ENCODE assay signal across 7 cellular contexts in the genomic region with DNA sequence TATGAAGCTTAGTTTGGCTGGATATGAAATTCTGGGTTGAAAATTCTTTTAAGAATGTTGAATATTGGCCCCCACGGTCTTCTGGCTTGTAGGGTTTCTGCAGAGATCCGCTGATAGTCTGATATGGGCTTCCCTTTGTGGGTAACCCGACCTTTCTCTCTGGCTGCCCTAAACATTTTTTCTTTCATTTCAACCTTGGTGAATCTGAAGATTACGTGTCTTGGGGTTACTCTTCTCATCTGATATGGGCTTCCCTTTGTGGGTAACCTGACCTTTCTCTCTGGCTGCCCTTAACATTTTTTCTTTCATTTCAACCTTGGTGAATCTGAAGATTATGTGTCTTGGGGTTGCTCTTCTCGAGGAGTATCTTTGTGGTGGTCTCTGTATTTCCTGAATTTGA.
DNase-seq lines count a peak whose midpoint lies in the region; ATAC-seq and TF ChIP-seq lines count a peak whose summit lies in the region.
"Not testable (repeated sequence)": the region's sequence is repeated elsewhere in the genome, so short reads cannot be mapped to it uniquely, and the experiment has no call there.

No MANE protein-coding gene starts in this region.

- CTCF ChIA-PET in activated CD8-positive, alpha-beta memory T cell treated with anti-CD3 and anti-CD28 coated beads, Interleukin-2, amount 10 ng/mL, durations not matched to agents 7 days and 5 days (lab: Charles Lee), result interaction anchor here (0.9 kb wide), 1 partner anchor 43 kb away, joined by 3 read pairs; no protein-coding TSS in a partner anchor

- H3K36me3 Mint-ChIP-seq in CD4-positive, CD25-positive, alpha-beta regulatory T cell, result peaks cover 18% of the 10 kb centered on the region
- H3K36me3 Mint-ChIP-seq in T-helper 1 cell treated with Interleukin-12 subunit alpha and Interleukin-12 subunit beta and Interleukin-4 antibody, amounts not matched to agents 30 μg/mL and 1 μg/mL, for 36 hours (ENCODE audit: low read depth), result peaks cover 18% of the 10 kb centered on the region
- peaks cover 16% of the 10 kb centered on the region for H3K36me3 Mint-ChIP-seq in activated CD8-positive, alpha-beta memory T cell treated with anti-CD3 and anti-CD28 coated beads, Interleukin-2, amount 10 ng/mL, durations not matched to agents 7 days and 5 days
- H3K36me3 Mint-ChIP-seq in activated naive CD4-positive, alpha-beta T cell treated with anti-CD3 and anti-CD28 coated beads, Interleukin-2, amount 50 U/mL, for 24 hours, result peaks cover 19% of the 10 kb centered on the region
- H3K36me3 Mint-ChIP-seq in dendritic cell treated with granulocyte-macrophage colony-stimulating factor and Interleukin-4, amounts not matched to agents 40 ng/mL and 50 ng/mL, for 4 days (ENCODE audit: low read depth), result peaks cover 29% of the 10 kb centered on the region
- peaks cover 12% of the 10 kb centered on the region for H3K36me3 Mint-ChIP-seq in natural killer cell
- not testable (repeated sequence) for H3K36me3 Mint-ChIP-seq in stimulated activated effector memory CD8-positive, alpha-beta T cell treated with anti-CD3 and anti-CD28 coated beads, Interleukin-12 subunit alpha, Interleukin-12 subunit beta, amount 100 ng/mL, for 72 hours

- H3K27me3 ChIP-seq in CD4-positive, CD25-positive, alpha-beta regulatory T cell (ENCODE audit: control insufficient read depth, insufficient read depth, low read length), result not testable (repeated sequence)

- DNase-seq in CD4-positive, CD25-positive, alpha-beta regulatory T cell; natural killer cell; stimulated activated effector memory CD8-positive, alpha-beta T cell treated with anti-CD3 and anti-CD28 coated beads, Interleukin-12 subunit alpha, Interleukin-12 subunit beta, amount 100 ng/mL, for 72 hours (ENCODE audit: low spot score in 2 of 2): not testable (repeated sequence)
- peak; percentile 58 for DNase-seq in activated CD8-positive, alpha-beta memory T cell treated with anti-CD3 and anti-CD28 coated beads, Interleukin-2, amount 10 ng/mL, durations not matched to agents 7 days and 5 days

- not testable (repeated sequence) for H3K27ac ChIP-seq in CD4-positive, CD25-positive, alpha-beta regulatory T cell (ENCODE audit: insufficient read depth, low read length, poor library complexity, severe bottlenecking)

- H3K4me3 ChIP-seq in CD4-positive, CD25-positive, alpha-beta regulatory T cell (ENCODE audit: low read depth, low read length), result not testable (repeated sequence)

- H3K4me1 Mint-ChIP-seq in CD4-positive, CD25-positive, alpha-beta regulatory T cell, result peaks cover 10 to 16% (median 13%) of the 10 kb centered on the region in 4 donors
- H3K4me1 Mint-ChIP-seq in T-helper 1 cell treated with Interleukin-12 subunit alpha and Interleukin-12 subunit beta and Interleukin-4 antibody, amounts not matched to agents 30 μg/mL and 1 μg/mL, for 36 hours (ENCODE audit: low read depth); activated naive CD4-positive, alpha-beta T cell treated with anti-CD3 and anti-CD28 coated beads, Interleukin-2, amount 50 U/mL, for 24 hours; dendritic cell treated with granulocyte-macrophage colony-stimulating factor and Interleukin-4, amounts not matched to agents 40 ng/mL and 50 ng/mL, for 4 days (ENCODE audit: low read depth): not testable (repeated sequence)
- H3K4me1 Mint-ChIP-seq in activated CD8-positive, alpha-beta memory T cell treated with anti-CD3 and anti-CD28 coated beads, Interleukin-2, amount 10 ng/mL, durations not matched to agents 7 days and 5 days, result peaks cover 23% of the 10 kb centered on the region
- H3K4me1 Mint-ChIP-seq in natural killer cell, result peaks cover 24% of the 10 kb centered on the region in 2 donors
- H3K4me1 Mint-ChIP-seq in stimulated activated effector memory CD8-positive, alpha-beta T cell treated with anti-CD3 and anti-CD28 coated beads, Interleukin-12 subunit alpha, Interleukin-12 subunit beta, amount 100 ng/mL, for 72 hours, result peaks cover 17% of the 10 kb centered on the region

- H3K9me3 Mint-ChIP-seq in CD4-positive, CD25-positive, alpha-beta regulatory T cell; T-helper 1 cell treated with Interleukin-12 subunit alpha and Interleukin-12 subunit beta and Interleukin-4 antibody, amounts not matched to agents 30 μg/mL and 1 μg/mL, for 36 hours; activated CD8-positive, alpha-beta memory T cell treated with anti-CD3 and anti-CD28 coated beads, Interleukin-2, amount 10 ng/mL, durations not matched to agents 7 days and 5 days (ENCODE audit: low read depth); activated naive CD4-positive, alpha-beta T cell treated with anti-CD3 and anti-CD28 coated beads, Interleukin-2, amount 50 U/mL, for 24 hours; dendritic cell treated with granulocyte-macrophage colony-stimulating factor and Interleukin-4, amounts not matched to agents 40 ng/mL and 50 ng/mL, for 4 days; natural killer cell; stimulated activated effector memory CD8-positive, alpha-beta T cell treated with anti-CD3 and anti-CD28 coated beads, Interleukin-12 subunit alpha, Interleukin-12 subunit beta, amount 100 ng/mL, for 72 hours: not testable (repeated sequence)

- H3K27ac Mint-ChIP-seq in CD4-positive, CD25-positive, alpha-beta regulatory T cell, result peak overlapping the region in 2 of 3 donors; percentile 39 to 43
- H3K27ac Mint-ChIP-seq in T-helper 1 cell treated with Interleukin-12 subunit alpha and Interleukin-12 subunit beta and Interleukin-4 antibody, amounts not matched to agents 30 μg/mL and 1 μg/mL, for 36 hours; activated CD8-positive, alpha-beta memory T cell treated with anti-CD3 and anti-CD28 coated beads, Interleukin-2, amount 10 ng/mL, durations not matched to agents 7 days and 5 days; stimulated activated effector memory CD8-positive, alpha-beta T cell treated with anti-CD3 and anti-CD28 coated beads, Interleukin-12 subunit alpha, Interleukin-12 subunit beta, amount 100 ng/mL, for 72 hours: not testable (repeated sequence)
- peak overlapping the region; percentile 25 for H3K27ac Mint-ChIP-seq in activated naive CD4-positive, alpha-beta T cell treated with anti-CD3 and anti-CD28 coated beads, Interleukin-2, amount 50 U/mL, for 24 hours
- peak overlapping the region; percentile 7 for H3K27ac Mint-ChIP-seq in dendritic cell treated with granulocyte-macrophage colony-stimulating factor and Interleukin-4, amounts not matched to agents 40 ng/mL and 50 ng/mL, for 4 days
- peak overlapping the region in 1 of 2 donors; percentile 9 for H3K27ac Mint-ChIP-seq in natural killer cell

- not testable (repeated sequence) for H3K36me3 ChIP-seq in CD4-positive, CD25-positive, alpha-beta regulatory T cell (ENCODE audit: control insufficient read depth, insufficient read depth, low read length)

- not testable (repeated sequence) for ATAC-seq in CD4-positive, CD25-positive, alpha-beta regulatory T cell (ENCODE audit: low read depth in 2 of 2)
- peak; percentile 27 for ATAC-seq in activated CD8-positive, alpha-beta memory T cell treated with anti-CD3 and anti-CD28 coated beads, Interleukin-2, amount 10 ng/mL, durations not matched to agents 7 days and 5 days
- ATAC-seq in natural killer cell, result peak in 1 of 3 donors; percentile 33
- ATAC-seq in stimulated activated effector memory CD8-positive, alpha-beta T cell treated with anti-CD3 and anti-CD28 coated beads, Interleukin-12 subunit alpha, Interleukin-12 subunit beta, amount 100 ng/mL, for 72 hours, result peak; percentile 70

- not testable (repeated sequence) for H3K9me3 ChIP-seq in CD4-positive, CD25-positive, alpha-beta regulatory T cell (ENCODE audit: control insufficient read depth in 2 of 2, low read length in 2 of 2)

- TF ChIP-seq CTCF in natural killer cell (IDR thresholded peaks at IDR 0.05), result not testable (repeated sequence)

- intact Hi-C loops in dendritic cell treated with granulocyte-macrophage colony-stimulating factor and Interleukin-4, amounts not matched to agents 40 ng/mL and 50 ng/mL, for 4 days (cut with micrococcal nuclease); natural killer cell (cut with micrococcal nuclease): not testable (repeated sequence)

- H3K4me3 Mint-ChIP-seq in CD4-positive, CD25-positive, alpha-beta regulatory T cell; activated CD8-positive, alpha-beta memory T cell treated with anti-CD3 and anti-CD28 coated beads, Interleukin-2, amount 10 ng/mL, durations not matched to agents 7 days and 5 days; activated naive CD4-positive, alpha-beta T cell treated with anti-CD3 and anti-CD28 coated beads, Interleukin-2, amount 50 U/mL, for 24 hours; dendritic cell treated with granulocyte-macrophage colony-stimulating factor and Interleukin-4, amounts not matched to agents 40 ng/mL and 50 ng/mL, for 4 days: not testable (repeated sequence)
- H3K4me3 Mint-ChIP-seq in T-helper 1 cell treated with Interleukin-12 subunit alpha and Interleukin-12 subunit beta and Interleukin-4 antibody, amounts not matched to agents 30 μg/mL and 1 μg/mL, for 36 hours, result peak overlapping the region; percentile 7
- peak overlapping the region; percentile 41 for H3K4me3 Mint-ChIP-seq in natural killer cell
- peak overlapping the region; percentile 9 for H3K4me3 Mint-ChIP-seq in stimulated activated effector memory CD8-positive, alpha-beta T cell treated with anti-CD3 and anti-CD28 coated beads, Interleukin-12 subunit alpha, Interleukin-12 subunit beta, amount 100 ng/mL, for 72 hours

- not testable (repeated sequence) for H3K4me1 ChIP-seq in CD4-positive, CD25-positive, alpha-beta regulatory T cell (ENCODE audit: control insufficient read depth, insufficient read depth, low read length, poor library complexity, severe bottlenecking)

- H3K27me3 Mint-ChIP-seq in CD4-positive, CD25-positive, alpha-beta regulatory T cell; T-helper 1 cell treated with Interleukin-12 subunit alpha and Interleukin-12 subunit beta and Interleukin-4 antibody, amounts not matched to agents 30 μg/mL and 1 μg/mL, for 36 hours (ENCODE audit: low read depth); activated naive CD4-positive, alpha-beta T cell treated with anti-CD3 and anti-CD28 coated beads, Interleukin-2, amount 50 U/mL, for 24 hours; dendritic cell treated with granulocyte-macrophage colony-stimulating factor and Interleukin-4, amounts not matched to agents 40 ng/mL and 50 ng/mL, for 4 days; natural killer cell (ENCODE audit: low read depth in 2 of 2): not testable (repeated sequence)
- peaks cover 17% of the 10 kb centered on the region for H3K27me3 Mint-ChIP-seq in activated CD8-positive, alpha-beta memory T cell treated with anti-CD3 and anti-CD28 coated beads, Interleukin-2, amount 10 ng/mL, durations not matched to agents 7 days and 5 days
